In genomic region chrX:40996886-40997530, GRCh38 we compare ENCODE assay signal across 1 cellular context.
A peak's percentile ranks its signal among the peaks of the same experiment; 100 is the strongest.
TF ChIP-seq lines count a peak whose summit lies in the region.

No MANE protein-coding gene starts in this region.

TF ChIP-seq in K562, 482 proteins besides CTCF, POLR2A, EP300 and RAD21 (continued from another document and continues in another):
- TF ChIP-seq ZNF655 (CRISPR knock-in tag; IDR thresholded peaks at IDR 0.05) = no peak
- no peak for TF ChIP-seq ZBTB5 (IDR thresholded peaks at IDR 0.05)
- no peak for TF ChIP-seq LEF1 (IDR thresholded peaks at IDR 0.05)
- no peak for TF ChIP-seq STAG1 (CRISPR knock-in tag; IDR thresholded peaks at IDR 0.05; ENCODE audit: borderline replicate concordance)
- no peak for TF ChIP-seq ZNF740 (CRISPR knock-in tag; IDR thresholded peaks at IDR 0.05)
- TF ChIP-seq ZNF740 (tag; IDR thresholded peaks at IDR 0.05) = no peak
- no peak for TF ChIP-seq TAF1 (IDR thresholded peaks at IDR 0.05; ENCODE audit: control insufficient read depth, extremely low read depth, insufficient read depth, low read length, severe bottlenecking)
- peak; percentile 77 for TF ChIP-seq TCF7L2 (IDR thresholded peaks at IDR 0.05; ENCODE audit: low read depth, low read length)
- no peak for TF ChIP-seq PTBP1 (IDR thresholded peaks at IDR 0.05; ENCODE audit: low read depth, low read length)
- TF ChIP-seq HDAC8 (tag; IDR thresholded peaks at IDR 0.05) = no peak
- no peak for TF ChIP-seq NR2C2 (CRISPR knock-in tag; IDR thresholded peaks at IDR 0.05)
- TF ChIP-seq NR2C2 (tag; IDR thresholded peaks at IDR 0.05) = peak; percentile 41; the same call in 1 of the 2 replicates
- no peak for TF ChIP-seq FUS (optimal IDR thresholded peaks at IDR 0.05; ENCODE audit: low read depth, low read length)
- TF ChIP-seq TEAD2 (tag; IDR thresholded peaks at IDR 0.05) = no peak
- TF ChIP-seq ZNF277 (CRISPR knock-in tag; IDR thresholded peaks at IDR 0.05; ENCODE audit: borderline replicate concordance) = no peak
- no peak for TF ChIP-seq ZNF282 (CRISPR knock-in tag; IDR thresholded peaks at IDR 0.05)
- no peak for TF ChIP-seq ZNF263 (CRISPR knock-in tag; IDR thresholded peaks at IDR 0.05; ENCODE audit: borderline replicate concordance)
- no peak for TF ChIP-seq FIP1L1 (IDR thresholded peaks at IDR 0.05; ENCODE audit: low read depth, low read length, poor library complexity, severe bottlenecking)
- TF ChIP-seq ARID3B (CRISPR knock-in tag; IDR thresholded peaks at IDR 0.05; ENCODE audit: borderline replicate concordance) = no peak
- TF ChIP-seq CSDE1 (IDR thresholded peaks at IDR 0.05) = no peak
- TF ChIP-seq IRF9 (tag; IDR thresholded peaks at IDR 0.05) = no peak
- no peak for TF ChIP-seq ETS1 (conservative IDR thresholded peaks at IDR 0.05; ENCODE audit: control insufficient read depth, low read depth, low read length)
- TF ChIP-seq CEBPB (tag; IDR thresholded peaks at IDR 0.05) = peak; percentile 48; the same call in 1 of the 2 replicates
- no peak for TF ChIP-seq HDAC2 (IDR thresholded peaks at IDR 0.05)
- TF ChIP-seq ZNF778 (CRISPR knock-in tag; IDR thresholded peaks at IDR 0.05) = no peak
- TF ChIP-seq NFIC (IDR thresholded peaks at IDR 0.05) = no peak
- TF ChIP-seq ZBTB40 (IDR thresholded peaks at IDR 0.05) = 0 out of 2 replicates have a peak, but pooled peaks have one; percentile 19
- no peak for TF ChIP-seq ZBTB40 (CRISPR knock-in tag; IDR thresholded peaks at IDR 0.05)
- TF ChIP-seq VEZF1 (CRISPR knock-in tag; IDR thresholded peaks at IDR 0.05) = peak; percentile 13; the same call in 1 of the 2 replicates
- TF ChIP-seq NELFE (IDR thresholded peaks at IDR 0.05; ENCODE audit: insufficient read depth, insufficient read length) = no peak
- no peak for TF ChIP-seq ATF3 (IDR thresholded peaks at IDR 0.05)
- no peak for TF ChIP-seq ATF3 (CRISPR knock-in tag; conservative IDR thresholded peaks at IDR 0.05)
- TF ChIP-seq ZNF584 (CRISPR knock-in tag; IDR thresholded peaks at IDR 0.05; ENCODE audit: low read depth) = 0 out of 2 replicates have a peak, but pooled peaks have one; percentile 56
- no peak for TF ChIP-seq ZFPM2 (CRISPR knock-in tag; IDR thresholded peaks at IDR 0.05)
